12 cellular contexts compared by ENCODE assay signal in genomic region chr7:140695381-140695780, GRCh38. TPM values are rescaled to one million over a fixed set of nuclear protein-coding genes. Genes with fewer than 3 reads are reported as not detected.
DNase-seq lines count a peak whose midpoint lies in the region; ATAC-seq and TF ChIP-seq lines count a peak whose summit lies in the region.
"Had no signal": no experiment of that assay in that cellular context is flagged by ENCODE, and none has a peak within 500 bp of the region (broad histone marks: within the 10 kb centered on the region; RNA-seq: fewer than 3 reads in every experiment).

No MANE protein-coding gene starts in this region.

- peaks cover 13 to 36% (median 28%) of the 10 kb centered on the region in 6 donors for H3K4me1 ChIP-seq in spleen

- TF ChIP-seq CTCF in spleen (IDR thresholded peaks at IDR 0.05 in 8 of 11, conservative IDR thresholded peaks at IDR 0.05 in 3 of 11) = no peak

- no peaks in the 10 kb centered on the region for H3K27me3 Mint-ChIP-seq in activated CD4-positive, alpha-beta T cell treated with anti-CD3 and anti-CD28 coated beads for 36 hours
- no peaks in the 10 kb centered on the region for H3K27me3 Mint-ChIP-seq in T-helper 17 cell
- peaks cover 9 to 12% (median 10%) of the 10 kb centered on the region in 3 donors for H3K27me3 Mint-ChIP-seq in immature natural killer cell (ENCODE audit: low read depth in 3 of 3)
- H3K27me3 Mint-ChIP-seq: activated naive CD4-positive, alpha-beta T cell treated with anti-CD3 and anti-CD28 coated beads, Interleukin-2, amount 50 U/mL, for 24 hours had no signal

- H3K36me3 Mint-ChIP-seq in activated CD4-positive, alpha-beta T cell treated with anti-CD3 and anti-CD28 coated beads for 36 hours (ENCODE audit: low read depth) = peaks cover 19% of the 10 kb centered on the region
- peaks cover 5% of the 10 kb centered on the region for H3K36me3 Mint-ChIP-seq in T-helper 17 cell (ENCODE audit: low read depth)
- peaks cover 0 to 7% (median 4%) of the 10 kb centered on the region in 3 donors for H3K36me3 Mint-ChIP-seq in immature natural killer cell

- H3K9me3 ChIP-seq in T-helper 17 cell (ENCODE audit: control insufficient read depth, low read length, poor library complexity, severe bottlenecking) (no peaks in the 10 kb centered on the region), spleen (no peaks in the 10 kb centered on the region)
- H3K9me3 ChIP-seq: A549 had no signal

- no peak for ATAC-seq in activated CD4-positive, alpha-beta T cell treated with anti-CD3 and anti-CD28 coated beads for 36 hours
- ATAC-seq in T-helper 17 cell = no peak
- no peak for ATAC-seq in HG03565 (IDR thresholded peaks at IDR 0.05; ENCODE audit: unreplicated experiment)
- ATAC-seq: A549 had no signal

- CTCF ChIA-PET in activated CD4-positive, alpha-beta T cell treated with anti-CD3 and anti-CD28 coated beads for 36 hours (lab: Charles Lee) = interaction anchor here (0.6 to 1.5 kb wide), 4 partner anchors 8 to 331 kb away, joined by 3 to 8 read pairs (median 4); no protein-coding TSS in a partner anchor

- peak overlapping the region in 4 of 8 donors; percentile 92 to 98 (median 96) for H3K27ac ChIP-seq in spleen

- no peak for DNase-seq in activated CD4-positive, alpha-beta T cell treated with anti-CD3 and anti-CD28 coated beads for 36 hours
- DNase-seq in activated CD4-positive, alpha-beta T cell treated with anti-CD3 and anti-CD28 coated beads, Interleukin-2, amount 50 U/mL, for 1 hour = no peak
- DNase-seq in T-helper 17 cell (no peak), immature natural killer cell (no peak), spleen (peak; percentile 70), NCI-H2171 treated with DMSO at 0.1 percent for 48 hours (lab: John Stamatoyannopoulos, UW) (no peak)
- no peak for DNase-seq in stimulated activated naive CD4-positive, alpha-beta T cell (lab: John Stamatoyannopoulos, UW)
- DNase-seq: kidney glomerular epithelial cell; stimulated activated CD8-positive, alpha-beta memory T cell treated with anti-CD3 and anti-CD28 coated beads, Interleukin-4, amount 100 ng/mL, for 48 hours had no signal

- intact Hi-C loops in activated CD4-positive, alpha-beta T cell treated with anti-CD3 and anti-CD28 coated beads for 36 hours (cut with DNase I, micrococcal nuclease) = no loop called here
- intact Hi-C loops in spleen (cut with DNase I; ENCODE audit: low total_unique reads) = loop anchor here (10.0 kb wide), 1 partner anchor 319 kb away; the partner anchor contains the start of gene MRPS33

- POLR2A ChIA-PET in activated CD4-positive, alpha-beta T cell treated with anti-CD3 and anti-CD28 coated beads for 36 hours (lab: Charles Lee) = no interaction called here

- H3K9me3 Mint-ChIP-seq in activated CD4-positive, alpha-beta T cell treated with anti-CD3 and anti-CD28 coated beads for 36 hours (ENCODE audit: low read depth) = no peaks in the 10 kb centered on the region
- no peaks in the 10 kb centered on the region for H3K9me3 Mint-ChIP-seq in immature natural killer cell
- H3K9me3 Mint-ChIP-seq: activated naive CD4-positive, alpha-beta T cell treated with anti-CD3 and anti-CD28 coated beads, Interleukin-2, amount 50 U/mL, for 24 hours had no signal

- H3K4me1 Mint-ChIP-seq in activated CD4-positive, alpha-beta T cell treated with anti-CD3 and anti-CD28 coated beads for 36 hours = peaks cover 30% of the 10 kb centered on the region
- H3K4me1 Mint-ChIP-seq in T-helper 17 cell = peaks cover 34% of the 10 kb centered on the region
- peaks cover 39 to 48% of the 10 kb centered on the region in 2 donors for H3K4me1 Mint-ChIP-seq in immature natural killer cell

- H3K36me3 ChIP-seq in spleen = peaks cover 0 to 37% (median 7%) of the 10 kb centered on the region in 6 donors

- no peaks in the 10 kb centered on the region for H3K27me3 ChIP-seq in spleen (replicated peaks in 1 of 7)

- H3K4me3 ChIP-seq in spleen = no peak overlapping the region

- H3K4me3 Mint-ChIP-seq in activated CD4-positive, alpha-beta T cell treated with anti-CD3 and anti-CD28 coated beads for 36 hours = peak overlapping the region; percentile 90
- H3K4me3 Mint-ChIP-seq in T-helper 17 cell (no peak overlapping the region), immature natural killer cell (peak overlapping the region in 2 of 5 donors; percentile 98 to 99)

- WGBS in spleen, 5 donors = 89 to 96% (median 94%) methylated on average over 11 of the region's 11 CpGs

- TF ChIP-seq POLR2A in spleen (IDR thresholded peaks at IDR 0.05) = no peak

- peak overlapping the region; percentile 17 for H3K27ac Mint-ChIP-seq in activated CD4-positive, alpha-beta T cell treated with anti-CD3 and anti-CD28 coated beads for 36 hours
- H3K27ac Mint-ChIP-seq in T-helper 17 cell (peak overlapping the region; percentile 98), immature natural killer cell (peak overlapping the region; percentile 97 to 99 (median 98))

RNA-seq across cellular contexts. Expression of gene NDUFB2, which starts 1.1 kb away (rescaled TPM):
- total RNA-seq in activated CD4-positive, alpha-beta T cell treated with anti-CD3 and anti-CD28 coated beads for 36 hours = 100 to 1,000 TPM in 1 of 2 experiments, 10 to 100 TPM in 1; 83.8 to 162 TPM
- total RNA-seq in T-helper 17 cell = 100 to 1,000 TPM in 1 of 2 donors, 10 to 100 TPM in 1; 92.5 to 109 TPM
- 1,000 to 10,000 TPM in 1 of 3 donors, 100 to 1,000 TPM in 2; 742 to 1,051 (median 942) TPM for polyA plus RNA-seq in immature natural killer cell
- 100 to 1,000 TPM; 104 to 235 (median 123) TPM for total RNA-seq in spleen
- 100 to 1,000 TPM; 155 to 370 (median 238) TPM for polyA plus RNA-seq in spleen

RNA-seq across cellular contexts. Expression of gene ADCK2, which starts 22.6 kb away (rescaled TPM):
- 10 to 100 TPM; 16.5 to 25.7 TPM for total RNA-seq in activated CD4-positive, alpha-beta T cell treated with anti-CD3 and anti-CD28 coated beads for 36 hours
- 10 to 100 TPM; 12.7 to 17.9 TPM for total RNA-seq in T-helper 17 cell
- 10 to 100 TPM; 27.8 to 37.1 (median 33.9) TPM for polyA plus RNA-seq in immature natural killer cell
- 10 to 100 TPM; 16.9 to 25.2 (median 20.4) TPM for total RNA-seq in spleen
- 10 to 100 TPM; 10.6 to 15.6 (median 11.9) TPM for polyA plus RNA-seq in spleen

RNA-seq across cellular contexts. Expression of gene DENND2A, which starts 54.8 kb away (rescaled TPM):
- total RNA-seq in activated CD4-positive, alpha-beta T cell treated with anti-CD3 and anti-CD28 coated beads for 36 hours = not detected
- total RNA-seq in T-helper 17 cell (not detected), spleen (10 to 100 TPM in 6 of 7 donors, 1 to 10 TPM in 1; 9.6 to 35.3 (median 19.9) TPM)
- polyA plus RNA-seq in immature natural killer cell (not detected), spleen (1 to 10 TPM; 1.9 to 7.7 (median 6.6) TPM)

Comparison
In these comparisons a context has a peak if more than half of its experiments do, and no peak if none do; other contexts are left out.
1. H3K27ac Mint-ChIP-seq: peak in every context shown above with its lines; median percentile 98 in immature natural killer cell; 98 in T-helper 17 cell; 17 in activated CD4-positive, alpha-beta T cell treated with anti-CD3 and anti-CD28 coated beads for 36 hours.
2. RNA of gene DENND2A, which starts 54.8 kb away (total RNA-seq): 9.6 to 35.3 TPM in spleen; not detected in T-helper 17 cell and not detected in activated CD4-positive, alpha-beta T cell treated with anti-CD3 and anti-CD28 coated beads for 36 hours; every median in the first group is over 4 times any median in the second.